In genomic region chr4:39023059-39023458, GRCh38 we compare ENCODE assay signal across 1 cellular context.
TF ChIP-seq lines count a peak whose summit lies in the region.

No MANE protein-coding gene starts in this region.

TF ChIP-seq in IMR-90, 13 proteins besides CTCF, POLR2A, EP300 and RAD21:
- TF ChIP-seq FOS (IDR thresholded peaks at IDR 0.05; ENCODE audit: low read depth, low read length) (no peak), ELK1 (IDR thresholded peaks at IDR 0.05; ENCODE audit: borderline replicate concordance, low read depth, low read length) (no peak), SMC3 (IDR thresholded peaks at IDR 0.05; ENCODE audit: low read depth, low read length) (no peak), MXI1 (IDR thresholded peaks at IDR 0.05; ENCODE audit: borderline replicate concordance, low read depth, low read length) (no peak), BHLHE40 (IDR thresholded peaks at IDR 0.05; ENCODE audit: low read depth, low read length) (no peak), MAFK (IDR thresholded peaks at IDR 0.05; ENCODE audit: low read depth, low read length) (no peak), RFX5 (IDR thresholded peaks at IDR 0.05; ENCODE audit: low read depth, low read length) (no peak), MAZ (IDR thresholded peaks at IDR 0.05; ENCODE audit: borderline replicate concordance, low read depth, low read length) (no peak), CHD1 (IDR thresholded peaks at IDR 0.05; ENCODE audit: low read depth, low read length) (no peak), RCOR1 (IDR thresholded peaks at IDR 0.05; ENCODE audit: insufficient replicate concordance, low read length) (no peak), NFE2L2 (IDR thresholded peaks at IDR 0.05; ENCODE audit: low read depth, low read length) (no peak), CEBPB (IDR thresholded peaks at IDR 0.05; ENCODE audit: low read depth, low read length) (no peak)
- TF ChIP-seq, protein P1, sequence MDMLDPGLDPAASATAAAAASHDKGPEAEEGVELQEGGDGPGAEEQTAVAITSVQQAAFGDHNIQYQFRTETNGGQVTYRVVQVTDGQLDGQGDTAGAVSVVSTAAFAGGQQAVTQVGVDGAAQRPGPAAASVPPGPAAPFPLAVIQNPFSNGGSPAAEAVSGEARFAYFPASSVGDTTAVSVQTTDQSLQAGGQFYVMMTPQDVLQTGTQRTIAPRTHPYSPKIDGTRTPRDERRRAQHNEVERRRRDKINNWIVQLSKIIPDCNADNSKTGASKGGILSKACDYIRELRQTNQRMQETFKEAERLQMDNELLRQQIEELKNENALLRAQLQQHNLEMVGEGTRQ (IDR thresholded peaks at IDR 0.05; ENCODE audit: low read depth, low read length): no peak
